25 cellular contexts compared by ENCODE assay signal in genomic region chr5:8005416-8005815, GRCh38.
"Had no signal": no experiment of that assay in that cellular context is flagged by ENCODE, and none has a peak within 500 bp of the region (broad histone marks: within the 10 kb centered on the region; RNA-seq: fewer than 3 reads in every experiment).

No MANE protein-coding gene starts in this region.

- H3K36me3 ChIP-seq: MG63, SJSA1 had no signal

- FAIRE-seq: RCC 7860 had no signal

- H3K9me3 ChIP-seq: MG63, SJSA1 had no signal

- H3K27me3 ChIP-seq: MG63, SJSA1 had no signal

- H3K4me3 ChIP-seq: MG63, SJSA1, SK-N-MC had no signal

- H3K4me1 ChIP-seq: SJSA1 had no signal

- H3K27ac ChIP-seq: HL-60, SJSA1, SK-N-MC had no signal

- DNase-seq: Karpas-422, KBM-7, MG63, NCI-H1092, NCI-H1105 treated with DMSO at 0.1 percent for 48 hours, NCI-H1417 treated with DMSO at 0.1 percent for 48 hours, NCI-H146, NCI-H1694 treated with DMSO at 0.1 percent for 48 hours, NCI-H1930, NCI-H2081, NCI-H2107, NCI-H2171, NCI-H226, NCI-H446, NCI-H510A, NCI-H524 treated with DMSO at 0.1 percent for 48 hours, NCI-H69, NCI-H774, Right ventricle myocardium superior, RPMI8226, SIG-M5 had no signal
